Comparison of ENCODE assay signal across 9 cellular contexts in genomic region chr1:226691257-226691656, GRCh38. TPM values are rescaled to one million over a fixed set of nuclear protein-coding genes. Genes with fewer than 3 reads are reported as not detected.
DNase-seq lines count a peak whose midpoint lies in the region; ATAC-seq lines count a peak whose summit lies in the region.
"Had no signal": no experiment of that assay in that cellular context is flagged by ENCODE, and none has a peak within 500 bp of the region (broad histone marks: within the 10 kb centered on the region; RNA-seq: fewer than 3 reads in every experiment).

No MANE protein-coding gene starts in this region.

- H3K4me1 Mint-ChIP-seq in stimulated activated naive B cell treated with anti-CD40 and anti-IgM and Interleukin-4, amounts not matched to agents 10 μg/mL and 1 μg/mL and 100 μg/mL, for 72 hours = peaks cover 81 to 100% of the 10 kb centered on the region in 2 donors

- peak overlapping the region; percentile 94 for H3K27ac Mint-ChIP-seq in stimulated activated naive B cell treated with anti-CD40 and anti-IgM and Interleukin-4, amounts not matched to agents 10 μg/mL and 1 μg/mL and 100 μg/mL, for 72 hours

- peaks cover 37 to 70% of the 10 kb centered on the region in 2 donors for H3K36me3 Mint-ChIP-seq in stimulated activated naive B cell treated with anti-CD40 and anti-IgM and Interleukin-4, amounts not matched to agents 10 μg/mL and 1 μg/mL and 100 μg/mL, for 72 hours

- H3K27me3 Mint-ChIP-seq in stimulated activated naive B cell treated with anti-CD40 and anti-IgM and Interleukin-4, amounts not matched to agents 10 μg/mL and 1 μg/mL and 100 μg/mL, for 72 hours = no peaks in the 10 kb centered on the region

- H3K9me3 Mint-ChIP-seq in stimulated activated naive B cell treated with anti-CD40 and anti-IgM and Interleukin-4, amounts not matched to agents 10 μg/mL and 1 μg/mL and 100 μg/mL, for 72 hours = no peaks in the 10 kb centered on the region

- peak in 3 of 5 experiments; percentile 60 to 73 (median 64) for DNase-seq in T-helper 2 cell
- peak in 2 of 3 donors; percentile 57 to 67 for DNase-seq in effector memory CD4-positive, alpha-beta T cell
- no peak for DNase-seq in stimulated activated naive B cell treated with anti-CD40 and anti-IgM and Interleukin-4, amounts not matched to agents 10 μg/mL and 1 μg/mL and 100 μg/mL, for 72 hours
- DNase-seq in EL = no peak
- no peak for DNase-seq in MG63
- DNase-seq in NCI-H226 = no peak
- no peak for DNase-seq in NCI-H2196 treated with DMSO at 0.1 percent for 48 hours (lab: John Stamatoyannopoulos, UW; ENCODE audit: unreplicated experiment)
- DNase-seq: erythroblast had no signal

- H3K4me1 ChIP-seq in effector memory CD4-positive, alpha-beta T cell (ENCODE audit: control insufficient read depth, insufficient read depth, low read length, poor library complexity, severe bottlenecking) = peaks cover 94% of the 10 kb centered on the region

- H3K27me3 ChIP-seq in effector memory CD4-positive, alpha-beta T cell (replicated peaks; ENCODE audit: control insufficient read depth, insufficient read depth, low read length, poor library complexity, severe bottlenecking) = no peaks in the 10 kb centered on the region
- no peaks in the 10 kb centered on the region for H3K27me3 ChIP-seq in MG63

- no peaks in the 10 kb centered on the region for H3K9me3 ChIP-seq in effector memory CD4-positive, alpha-beta T cell (ENCODE audit: control insufficient read depth, low read length)
- H3K9me3 ChIP-seq in MG63 = no peaks in the 10 kb centered on the region

- H3K36me3 ChIP-seq in effector memory CD4-positive, alpha-beta T cell (ENCODE audit: control insufficient read depth, insufficient read depth, low read length) = peaks cover 38% of the 10 kb centered on the region
- H3K36me3 ChIP-seq in MG63 = no peaks in the 10 kb centered on the region

- H3K4me3 ChIP-seq in effector memory CD4-positive, alpha-beta T cell (ENCODE audit: insufficient read depth, low read depth, low read length, poor library complexity, severe bottlenecking) = no peak overlapping the region
- H3K4me3 ChIP-seq in MG63 = no peak overlapping the region

- H3K4me3 Mint-ChIP-seq in stimulated activated naive B cell treated with anti-CD40 and anti-IgM and Interleukin-4, amounts not matched to agents 10 μg/mL and 1 μg/mL and 100 μg/mL, for 72 hours = peak overlapping the region; percentile 25 to 47

- H3K27ac ChIP-seq in effector memory CD4-positive, alpha-beta T cell (ENCODE audit: insufficient read depth, low read length, poor library complexity, severe bottlenecking) = peak overlapping the region; percentile 92

- peak; percentile 53 for ATAC-seq in GM21786 (IDR thresholded peaks at IDR 0.05; ENCODE audit: unreplicated experiment)
- peak; percentile 60 to 62 for ATAC-seq in stimulated activated naive B cell treated with anti-CD40 and anti-IgM and Interleukin-4, amounts not matched to agents 10 μg/mL and 1 μg/mL and 100 μg/mL, for 72 hours (replicated peaks)

RNA-seq across cellular contexts. Expression of gene ITPKB, which starts 47.8 kb away (rescaled TPM):
- total RNA-seq in MG63 (2014; rRNA removed; shearing (Covaris generic); ENCODE audit: low replicate concordance) = 14.7 and 19.0 TPM in 2 replicates

Comparison
In these comparisons a context has a peak if more than half of its experiments do, and no peak if none do; other contexts are left out.
1. DNase-seq: peak in T-helper 2 cell (3 of 5) and effector memory CD4-positive, alpha-beta T cell (2 of 3); none in stimulated activated naive B cell treated with anti-CD40 and anti-IgM and Interleukin-4, amounts not matched to agents 10 μg/mL and 1 μg/mL and 100 μg/mL, for 72 hours (single experiment), EL (single experiment), MG63 (single experiment), NCI-H226 (single experiment) and NCI-H2196 treated with DMSO at 0.1 percent for 48 hours (single experiment).